In genomic region chr6:88865275-88865674, GRCh38 we compare ENCODE assay signal across 28 cellular contexts.
DNase-seq lines count a peak whose midpoint lies in the region; ATAC-seq, FAIRE-seq and TF ChIP-seq lines count a peak whose summit lies in the region.
"Had no signal": no experiment of that assay in that cellular context is flagged by ENCODE, and none has a peak within 500 bp of the region (broad histone marks: within the 10 kb centered on the region; RNA-seq: fewer than 3 reads in every experiment).

No MANE protein-coding gene starts in this region.

- H3K9me3 Mint-ChIP-seq in activated CD4-positive, alpha-beta T cell treated with anti-CD3 and anti-CD28 coated beads for 36 hours (ENCODE audit: low read depth), result no peaks in the 10 kb centered on the region
- H3K9me3 Mint-ChIP-seq in natural killer cell treated with Interleukin-12 subunit alpha and Interleukin-12 subunit beta and Interleukin-15 and Interleukin-18, amount 100 ng/mL, for 72 hours, result no peaks in the 10 kb centered on the region
- no peaks in the 10 kb centered on the region for H3K9me3 Mint-ChIP-seq in natural killer cell
- H3K9me3 Mint-ChIP-seq in activated naive CD8-positive, alpha-beta T cell treated with anti-CD3 and anti-CD28 coated beads for 36 hours, result no peaks in the 10 kb centered on the region
- no peaks in the 10 kb centered on the region for H3K9me3 Mint-ChIP-seq in stimulated activated naive CD8-positive, alpha-beta T cell treated with anti-CD3 and anti-CD28 coated beads, Interleukin-15, amount 100 ng/mL, for 72 hours
- H3K9me3 Mint-ChIP-seq: dendritic cell treated with granulocyte-macrophage colony-stimulating factor and Interleukin-4, amounts not matched to agents 40 ng/mL and 50 ng/mL, for 4 days had no signal

- no peaks in the 10 kb centered on the region for H3K27me3 Mint-ChIP-seq in activated CD4-positive, alpha-beta T cell treated with anti-CD3 and anti-CD28 coated beads for 36 hours
- H3K27me3 Mint-ChIP-seq in natural killer cell treated with Interleukin-12 subunit alpha and Interleukin-12 subunit beta and Interleukin-15 and Interleukin-18, amount 100 ng/mL, for 72 hours, result no peaks in the 10 kb centered on the region
- H3K27me3 Mint-ChIP-seq in natural killer cell (ENCODE audit: low read depth in 2 of 2), result no peaks in the 10 kb centered on the region
- no peaks in the 10 kb centered on the region for H3K27me3 Mint-ChIP-seq in activated naive CD8-positive, alpha-beta T cell treated with anti-CD3 and anti-CD28 coated beads for 36 hours
- H3K27me3 Mint-ChIP-seq in stimulated activated naive CD8-positive, alpha-beta T cell treated with anti-CD3 and anti-CD28 coated beads, Interleukin-15, amount 100 ng/mL, for 72 hours, result no peaks in the 10 kb centered on the region
- H3K27me3 Mint-ChIP-seq: dendritic cell treated with granulocyte-macrophage colony-stimulating factor and Interleukin-4, amounts not matched to agents 40 ng/mL and 50 ng/mL, for 4 days had no signal

- no peak overlapping the region for H3K9ac ChIP-seq in kidney (ENCODE audit: low read length in 2 of 2)

- H3K27ac Mint-ChIP-seq in activated CD4-positive, alpha-beta T cell treated with anti-CD3 and anti-CD28 coated beads for 36 hours, result peak overlapping the region; percentile 21
- H3K27ac Mint-ChIP-seq in natural killer cell treated with Interleukin-12 subunit alpha and Interleukin-12 subunit beta and Interleukin-15 and Interleukin-18, amount 100 ng/mL, for 72 hours, result peak overlapping the region; percentile 26 to 72
- H3K27ac Mint-ChIP-seq in natural killer cell, result no peak overlapping the region
- H3K27ac Mint-ChIP-seq in activated naive CD8-positive, alpha-beta T cell treated with anti-CD3 and anti-CD28 coated beads for 36 hours, result peak overlapping the region; percentile 4
- no peak overlapping the region for H3K27ac Mint-ChIP-seq in stimulated activated naive CD8-positive, alpha-beta T cell treated with anti-CD3 and anti-CD28 coated beads, Interleukin-15, amount 100 ng/mL, for 72 hours
- H3K27ac Mint-ChIP-seq: dendritic cell treated with granulocyte-macrophage colony-stimulating factor and Interleukin-4, amounts not matched to agents 40 ng/mL and 50 ng/mL, for 4 days had no signal

- DNase-seq in activated CD4-positive, alpha-beta T cell treated with anti-CD3 and anti-CD28 coated beads for 36 hours, result no peak
- DNase-seq in activated CD4-positive, alpha-beta T cell treated with anti-CD3 and anti-CD28 coated beads for 1 hour, result no peak
- no peak for DNase-seq in natural killer cell treated with Interleukin-12 subunit alpha and Interleukin-12 subunit beta and Interleukin-15 and Interleukin-18, amount 100 ng/mL, for 72 hours (ENCODE audit: low spot score)
- DNase-seq in natural killer cell, result no peak
- no peak for DNase-seq in activated naive CD8-positive, alpha-beta T cell treated with anti-CD3 and anti-CD28 coated beads for 36 hours
- no peak for DNase-seq in stimulated activated naive CD8-positive, alpha-beta T cell treated with anti-CD3 and anti-CD28 coated beads, Interleukin-15, amount 100 ng/mL, for 72 hours
- DNase-seq in kidney, result no peak
- DNase-seq: activated CD4-positive, alpha-beta T cell treated with anti-CD3 and anti-CD28 coated beads for 48 hours; caudate nucleus; DMS79; foreskin keratinocyte; heart right ventricle; Karpas-422; NCI-H1436; NCI-H2081 treated with DMSO at 0.1 percent for 48 hours; NCI-H345; NCI-H748 treated with DMSO at 0.1 percent for 48 hours; pancreas; SIG-M5; small intestine; stimulated activated CD8-positive, alpha-beta memory T cell treated with anti-CD3 and anti-CD28 coated beads, Interleukin-4, amount 100 ng/mL, for 48 hours; trophoblast cell had no signal

- POLR2A ChIA-PET in activated CD4-positive, alpha-beta T cell treated with anti-CD3 and anti-CD28 coated beads for 36 hours (lab: Charles Lee), result no interaction called here

- TF ChIP-seq CTCF in natural killer cell (IDR thresholded peaks at IDR 0.05) (no peak), kidney (IDR thresholded peaks at IDR 0.05; ENCODE audit: borderline replicate concordance, extremely low read depth, insufficient read depth) (no peak)

- peak; percentile 70 for ATAC-seq in activated CD4-positive, alpha-beta T cell treated with anti-CD3 and anti-CD28 coated beads for 36 hours
- peak in 1 of 2 donors; percentile 55 for ATAC-seq in natural killer cell treated with Interleukin-12 subunit alpha and Interleukin-12 subunit beta and Interleukin-15 and Interleukin-18, amount 100 ng/mL, for 72 hours
- ATAC-seq in natural killer cell (no peak), GM21737 (IDR thresholded peaks at IDR 0.05; ENCODE audit: unreplicated experiment) (no peak)
- peak; percentile 74 for ATAC-seq in stimulated activated naive CD8-positive, alpha-beta T cell treated with anti-CD3 and anti-CD28 coated beads, Interleukin-15, amount 100 ng/mL, for 72 hours
- ATAC-seq: foreskin keratinocyte, HCT116, heart right ventricle, pancreas had no signal

- H3K4me1 ChIP-seq in kidney (ENCODE audit: control insufficient read depth in 1 of 2, insufficient read depth in 1 of 2, low read depth in 1 of 2, low read length in 2 of 2), result peaks cover 3 to 9% of the 10 kb centered on the region in 2 donors
- H3K4me1 ChIP-seq: heart right ventricle, pancreas had no signal

- FAIRE-seq in kidney (lab: Jason Lieb, UNC), result no peak
- FAIRE-seq: astrocyte, small intestine had no signal

- CTCF ChIA-PET in activated CD4-positive, alpha-beta T cell treated with anti-CD3 and anti-CD28 coated beads for 36 hours (lab: Charles Lee), result no interaction called here

- H3K9me3 ChIP-seq in kidney (ENCODE audit: control insufficient read depth in 1 of 2, low read length in 2 of 2), result no peaks in the 10 kb centered on the region
- H3K9me3 ChIP-seq: esophagus muscularis mucosa, heart right ventricle, pancreas had no signal

- no peak overlapping the region for H3K4me3 Mint-ChIP-seq in activated CD4-positive, alpha-beta T cell treated with anti-CD3 and anti-CD28 coated beads for 36 hours
- H3K4me3 Mint-ChIP-seq in natural killer cell treated with Interleukin-12 subunit alpha and Interleukin-12 subunit beta and Interleukin-15 and Interleukin-18, amount 100 ng/mL, for 72 hours, result peak overlapping the region; percentile 8
- no peak overlapping the region for H3K4me3 Mint-ChIP-seq in natural killer cell
- H3K4me3 Mint-ChIP-seq in activated naive CD8-positive, alpha-beta T cell treated with anti-CD3 and anti-CD28 coated beads for 36 hours, result no peak overlapping the region
- H3K4me3 Mint-ChIP-seq in stimulated activated naive CD8-positive, alpha-beta T cell treated with anti-CD3 and anti-CD28 coated beads, Interleukin-15, amount 100 ng/mL, for 72 hours, result no peak overlapping the region
- H3K4me3 Mint-ChIP-seq: dendritic cell treated with granulocyte-macrophage colony-stimulating factor and Interleukin-4, amounts not matched to agents 40 ng/mL and 50 ng/mL, for 4 days had no signal

- no peak overlapping the region for H3K4me3 ChIP-seq in kidney (ENCODE audit: low read length in 2 of 2)
- H3K4me3 ChIP-seq: esophagus muscularis mucosa, heart right ventricle, lung, pancreas had no signal

- H3K36me3 ChIP-seq in kidney (ENCODE audit: control insufficient read depth in 1 of 2, insufficient read depth in 2 of 2, low read length in 2 of 2), result no peaks in the 10 kb centered on the region
- H3K36me3 ChIP-seq: pancreas had no signal

- intact Hi-C loops in activated CD4-positive, alpha-beta T cell treated with anti-CD3 and anti-CD28 coated beads for 36 hours (cut with DNase I, micrococcal nuclease), result loop anchor here in 1 of 2 experiments (5.0 kb wide), 1 partner anchor 1033 kb away; no protein-coding TSS in a partner anchor
- intact Hi-C loops in natural killer cell (cut with micrococcal nuclease) (no loop called here), kidney (cut with DNase I) (no loop called here)

- H3K36me3 Mint-ChIP-seq in activated CD4-positive, alpha-beta T cell treated with anti-CD3 and anti-CD28 coated beads for 36 hours (ENCODE audit: low read depth), result peaks cover 13% of the 10 kb centered on the region
- peaks cover 6% of the 10 kb centered on the region for H3K36me3 Mint-ChIP-seq in natural killer cell treated with Interleukin-12 subunit alpha and Interleukin-12 subunit beta and Interleukin-15 and Interleukin-18, amount 100 ng/mL, for 72 hours
- H3K36me3 Mint-ChIP-seq in natural killer cell, result no peaks in the 10 kb centered on the region
- peaks cover 18% of the 10 kb centered on the region for H3K36me3 Mint-ChIP-seq in activated naive CD8-positive, alpha-beta T cell treated with anti-CD3 and anti-CD28 coated beads for 36 hours

- H3K4me1 Mint-ChIP-seq in activated CD4-positive, alpha-beta T cell treated with anti-CD3 and anti-CD28 coated beads for 36 hours, result peaks cover 24% of the 10 kb centered on the region
- peaks cover 17 to 28% of the 10 kb centered on the region in 2 donors for H3K4me1 Mint-ChIP-seq in natural killer cell treated with Interleukin-12 subunit alpha and Interleukin-12 subunit beta and Interleukin-15 and Interleukin-18, amount 100 ng/mL, for 72 hours (ENCODE audit: low read depth in 2 of 2)
- H3K4me1 Mint-ChIP-seq in natural killer cell, result peaks cover 10 to 16% of the 10 kb centered on the region in 2 donors
- peaks cover 27% of the 10 kb centered on the region for H3K4me1 Mint-ChIP-seq in activated naive CD8-positive, alpha-beta T cell treated with anti-CD3 and anti-CD28 coated beads for 36 hours
- H3K4me1 Mint-ChIP-seq in stimulated activated naive CD8-positive, alpha-beta T cell treated with anti-CD3 and anti-CD28 coated beads, Interleukin-15, amount 100 ng/mL, for 72 hours, result peaks cover 24% of the 10 kb centered on the region

- H3K27ac ChIP-seq in kidney (ENCODE audit: low read depth in 2 of 2, low read length in 2 of 2), result no peak overlapping the region
- H3K27ac ChIP-seq: esophagus muscularis mucosa, foreskin keratinocyte, heart right ventricle, pancreas had no signal

Comparison
In these comparisons a context has a peak if more than half of its experiments do, and no peak if none do; other contexts are left out.
1. H3K27ac Mint-ChIP-seq: peak in activated CD4-positive, alpha-beta T cell treated with anti-CD3 and anti-CD28 coated beads for 36 hours (single experiment), natural killer cell treated with Interleukin-12 subunit alpha and Interleukin-12 subunit beta and Interleukin-15 and Interleukin-18, amount 100 ng/mL, for 72 hours (2 of 2) and activated naive CD8-positive, alpha-beta T cell treated with anti-CD3 and anti-CD28 coated beads for 36 hours (single experiment); none in natural killer cell (0 of 2) and stimulated activated naive CD8-positive, alpha-beta T cell treated with anti-CD3 and anti-CD28 coated beads, Interleukin-15, amount 100 ng/mL, for 72 hours (0 of 2).
2. ATAC-seq: peak in activated CD4-positive, alpha-beta T cell treated with anti-CD3 and anti-CD28 coated beads for 36 hours (single experiment) and stimulated activated naive CD8-positive, alpha-beta T cell treated with anti-CD3 and anti-CD28 coated beads, Interleukin-15, amount 100 ng/mL, for 72 hours (single experiment); none in natural killer cell (0 of 3) and GM21737 (single experiment).